ENCODE assay signal across 2 cellular contexts in the genomic region with DNA sequence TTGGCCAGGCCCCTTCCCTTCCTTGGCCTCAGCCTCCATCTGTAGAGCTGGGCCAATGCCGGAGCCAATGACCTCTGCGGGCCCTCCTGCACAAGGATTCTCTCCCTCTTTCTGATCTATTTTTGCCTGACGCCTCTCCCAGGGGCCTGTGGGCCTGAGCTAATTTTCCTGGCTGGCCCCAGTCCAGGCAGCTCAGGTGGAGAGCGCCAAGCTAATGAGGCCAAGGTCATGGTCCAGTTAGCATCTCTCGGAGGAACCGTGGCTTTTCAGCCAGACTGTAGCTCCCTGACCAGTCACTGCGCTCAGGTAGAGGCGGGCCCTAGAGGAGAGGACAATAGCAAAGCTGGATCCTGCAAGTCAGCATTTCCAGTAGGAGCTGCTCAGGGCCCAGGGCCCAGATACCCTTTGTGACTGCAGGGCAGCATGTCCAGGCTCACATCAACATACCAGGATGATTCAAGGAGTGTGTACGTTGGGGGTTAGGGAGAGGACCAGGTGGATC.
A peak's percentile ranks its signal among the peaks of the same experiment; 100 is the strongest.
TF ChIP-seq lines count a peak whose summit lies in the region.

No MANE protein-coding gene starts in this region.

TF ChIP-seq in IMR-90, 13 proteins besides CTCF, POLR2A, EP300 and RAD21:
- TF ChIP-seq RCOR1 (IDR thresholded peaks at IDR 0.05; ENCODE audit: insufficient replicate concordance, low read length) (no peak), FOS (IDR thresholded peaks at IDR 0.05; ENCODE audit: low read depth, low read length) (no peak), CEBPB (IDR thresholded peaks at IDR 0.05; ENCODE audit: low read depth, low read length) (no peak), MXI1 (IDR thresholded peaks at IDR 0.05; ENCODE audit: borderline replicate concordance, low read depth, low read length) (no peak), RFX5 (IDR thresholded peaks at IDR 0.05; ENCODE audit: low read depth, low read length) (no peak), NFE2L2 (IDR thresholded peaks at IDR 0.05; ENCODE audit: low read depth, low read length) (no peak), SMC3 (IDR thresholded peaks at IDR 0.05; ENCODE audit: low read depth, low read length) (no peak), MAZ (IDR thresholded peaks at IDR 0.05; ENCODE audit: borderline replicate concordance, low read depth, low read length) (no peak), MAFK (IDR thresholded peaks at IDR 0.05; ENCODE audit: low read depth, low read length) (no peak), BHLHE40 (IDR thresholded peaks at IDR 0.05; ENCODE audit: low read depth, low read length) (no peak), CHD1 (IDR thresholded peaks at IDR 0.05; ENCODE audit: low read depth, low read length) (no peak)
- TF ChIP-seq, protein P1, sequence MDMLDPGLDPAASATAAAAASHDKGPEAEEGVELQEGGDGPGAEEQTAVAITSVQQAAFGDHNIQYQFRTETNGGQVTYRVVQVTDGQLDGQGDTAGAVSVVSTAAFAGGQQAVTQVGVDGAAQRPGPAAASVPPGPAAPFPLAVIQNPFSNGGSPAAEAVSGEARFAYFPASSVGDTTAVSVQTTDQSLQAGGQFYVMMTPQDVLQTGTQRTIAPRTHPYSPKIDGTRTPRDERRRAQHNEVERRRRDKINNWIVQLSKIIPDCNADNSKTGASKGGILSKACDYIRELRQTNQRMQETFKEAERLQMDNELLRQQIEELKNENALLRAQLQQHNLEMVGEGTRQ (IDR thresholded peaks at IDR 0.05; ENCODE audit: low read depth, low read length) = no peak
- TF ChIP-seq, protein P2, sequence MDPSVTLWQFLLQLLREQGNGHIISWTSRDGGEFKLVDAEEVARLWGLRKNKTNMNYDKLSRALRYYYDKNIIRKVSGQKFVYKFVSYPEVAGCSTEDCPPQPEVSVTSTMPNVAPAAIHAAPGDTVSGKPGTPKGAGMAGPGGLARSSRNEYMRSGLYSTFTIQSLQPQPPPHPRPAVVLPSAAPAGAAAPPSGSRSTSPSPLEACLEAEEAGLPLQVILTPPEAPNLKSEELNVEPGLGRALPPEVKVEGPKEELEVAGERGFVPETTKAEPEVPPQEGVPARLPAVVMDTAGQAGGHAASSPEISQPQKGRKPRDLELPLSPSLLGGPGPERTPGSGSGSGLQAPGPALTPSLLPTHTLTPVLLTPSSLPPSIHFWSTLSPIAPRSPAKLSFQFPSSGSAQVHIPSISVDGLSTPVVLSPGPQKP (IDR thresholded peaks at IDR 0.05; ENCODE audit: borderline replicate concordance, low read depth, low read length) = no peak

TF ChIP-seq in H1, 55 proteins besides CTCF, POLR2A, EP300 and RAD21:
- TF ChIP-seq MAFK (IDR thresholded peaks at IDR 0.05; ENCODE audit: low read depth, low read length) (0 out of 2 replicates have a peak, but pooled peaks have one; percentile 16), POLR2AphosphoS5 (IDR thresholded peaks at IDR 0.05; ENCODE audit: low read depth, low read length) (no peak), RBBP5 (IDR thresholded peaks at IDR 0.05; ENCODE audit: borderline replicate concordance, low read depth, low read length) (no peak)
